Comparison of ENCODE assay signal across 1 cellular context in genomic region chr19:29680447-29680846, GRCh38.
A peak's percentile ranks its signal among the peaks of the same experiment; 100 is the strongest.
TF ChIP-seq lines count a peak whose summit lies in the region.

No MANE protein-coding gene starts in this region.

TF ChIP-seq in GM12878, 131 proteins besides CTCF, POLR2A, EP300 and RAD21 (continued from another document):
- TF ChIP-seq IRF3 (IDR thresholded peaks at IDR 0.05) (no peak), SMAD1 (IDR thresholded peaks at IDR 0.05; ENCODE audit: low read depth, partially characterized antibody) (no peak), NR2C1 (IDR thresholded peaks at IDR 0.05) (no peak), GATAD2B (conservative IDR thresholded peaks at IDR 0.05; ENCODE audit: low read depth) (no peak), NR2F1 (conservative IDR thresholded peaks at IDR 0.05) (peak; percentile 56; the same call in 1 of the 2 replicates), CREB1 (IDR thresholded peaks at IDR 0.05; ENCODE audit: low read depth) (no peak), RELB (IDR thresholded peaks at IDR 0.05; ENCODE audit: low read depth) (no peak), IKZF2 (IDR thresholded peaks at IDR 0.05) (peak; percentile 64)
